In the genomic region with DNA sequence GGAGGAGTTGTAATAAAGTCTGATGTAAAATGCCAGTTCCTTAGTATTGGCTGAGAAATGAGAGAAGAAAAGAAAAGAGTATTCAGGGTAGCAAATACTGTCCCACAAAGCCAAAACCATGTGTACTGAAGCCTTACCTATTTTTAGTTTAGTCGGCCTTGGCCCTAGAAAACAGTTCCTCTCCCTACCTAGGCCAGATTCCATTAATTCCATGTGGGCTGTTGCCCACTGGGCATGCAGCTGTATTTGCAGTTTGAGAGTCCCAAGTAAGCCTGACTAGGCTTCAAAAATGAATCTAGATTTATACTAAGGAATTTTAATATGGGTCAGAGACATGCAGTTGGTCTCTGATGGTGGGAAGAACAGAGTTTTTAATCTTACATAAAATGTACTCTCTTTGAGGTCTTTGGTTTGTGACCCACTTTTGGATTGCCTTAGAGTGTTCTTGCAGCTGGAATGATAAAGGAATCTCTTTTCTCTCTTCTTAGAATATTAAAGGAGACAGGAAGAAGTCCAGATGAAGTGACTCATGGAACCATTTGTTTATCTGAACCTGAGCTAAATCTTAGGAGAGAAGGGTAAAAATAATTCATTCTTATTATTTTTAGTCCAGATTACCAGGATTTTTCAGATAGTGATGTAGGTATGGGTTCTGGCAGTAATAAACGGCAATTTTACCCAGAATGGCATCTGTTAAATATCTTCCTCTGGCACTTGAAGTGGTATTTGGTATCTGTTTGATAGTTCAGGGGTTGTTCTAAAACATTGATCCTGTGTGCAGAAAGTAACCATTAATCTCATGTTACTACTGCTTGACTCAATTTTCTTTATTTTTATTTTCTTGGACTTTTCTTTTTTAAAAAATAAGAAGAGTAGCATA, we compare ENCODE assay signal across 1 cellular context.
TF ChIP-seq lines count a peak whose summit lies in the region.

No MANE protein-coding gene starts in this region.

TF ChIP-seq in GM23338, 12 proteins besides CTCF, POLR2A, EP300 and RAD21 (continued from another document):
- TF ChIP-seq ZNF114 (CRISPR knock-in tag; IDR thresholded peaks at IDR 0.05): no peak
- TF ChIP-seq EZH2phosphoT487 (IDR thresholded peaks at IDR 0.05; ENCODE audit: unreplicated experiment): no peak
- TF ChIP-seq ZNF331 (CRISPR knock-in tag; IDR thresholded peaks at IDR 0.05; ENCODE audit: low read depth): no peak
- TF ChIP-seq JUNB (IDR thresholded peaks at IDR 0.05; ENCODE audit: unreplicated experiment): no peak
- no peak for TF ChIP-seq CREB1 (CRISPR knock-in tag; IDR thresholded peaks at IDR 0.05; ENCODE audit: low read depth)
